ENCODE assay signal across 12 cellular contexts in genomic region chr21:43937898-43938309, GRCh38.
DNase-seq lines count a peak whose midpoint lies in the region; ATAC-seq, FAIRE-seq and TF ChIP-seq lines count a peak whose summit lies in the region.
"Had no signal": no experiment of that assay in that cellular context is flagged by ENCODE, and none has a peak within 500 bp of the region (broad histone marks: within the 10 kb centered on the region; RNA-seq: fewer than 3 reads in every experiment).

No MANE protein-coding gene starts in this region.

- POLR2A ChIA-PET in HepG2 (lab: Yijun Ruan, JAX) = interaction anchor here (0.7 kb wide), 1 partner anchor 333 kb away, joined by 3 read pairs; no protein-coding TSS in a partner anchor

- ATAC-seq in HepG2 (no peak), right lobe of liver (no peak), gastrocnemius medialis (no peak)
- ATAC-seq: gastroesophageal sphincter had no signal

- peaks cover 14% of the 10 kb centered on the region for H3K79me2 ChIP-seq in HepG2 (ENCODE audit: insufficient read depth, low read length)

- CTCF ChIA-PET in HepG2 (lab: Yijun Ruan, JAX; ENCODE audit: low intra/inter-chr PET ratio, low total read pairs) = interaction anchor here (1.2 to 2.3 kb wide), 2 partner anchors 38 to 127 kb away, joined by 5 to 10 read pairs; no protein-coding TSS in a partner anchor
- CTCF ChIA-PET in Calu3 (lab: Charles Lee) = interaction anchor here (1.0 kb wide), 1 partner anchor 127 kb away, joined by 3 read pairs; no protein-coding TSS in a partner anchor

- no peak overlapping the region for H2AFZ ChIP-seq in HepG2 (ENCODE audit: low read length)

- H3K4me3 Mint-ChIP-seq in Calu3 (ENCODE audit: low read depth, unreplicated experiment) = no peak overlapping the region
- H3K4me3 Mint-ChIP-seq: HFFc6 had no signal

- in situ Hi-C loops in HepG2 (cut with HindIII; ENCODE audit: extremely low pct_ligation_motif_present, low pct_unique_long_range_greater_than_20kb) (loop anchor here (5.0 kb wide), 1 partner anchor 126 kb away; no protein-coding TSS in a partner anchor), gastrocnemius medialis (cut with MboI; ENCODE audit: low sequenced_read_pairs in 4 of 4) (loop anchor here in 1 of 4 donors (25.0 kb wide), 1 partner anchor 101 kb away; no protein-coding TSS in a partner anchor)

- H3K4me1 ChIP-seq in HepG2 (ENCODE audit: insufficient read depth, low read length) = peaks cover 54% of the 10 kb centered on the region
- peaks cover 0 to 21% (median 0%) of the 10 kb centered on the region in 4 donors for H3K4me1 ChIP-seq in right lobe of liver
- H3K4me1 ChIP-seq in Peyer's patch = peaks cover 0 to 32% (median 4%) of the 10 kb centered on the region in 4 donors
- peaks cover 36 to 65% of the 10 kb centered on the region in 2 donors for H3K4me1 ChIP-seq in gastrocnemius medialis

- H3K4me3 ChIP-seq in HepG2 (replicated peaks in 1 of 3; ENCODE audit: insufficient read depth in 1 of 3, low read depth in 2 of 3, low read length in 3 of 3) = no peak overlapping the region; a peak in 1 of 6 replicates
- no peak overlapping the region for H3K4me3 ChIP-seq in right lobe of liver
- no peak overlapping the region for H3K4me3 ChIP-seq in Peyer's patch
- H3K4me3 ChIP-seq in gastrocnemius medialis = no peak overlapping the region

- peaks cover 17% of the 10 kb centered on the region; the same call in 1 of the 2 replicates for H4K20me1 ChIP-seq in HepG2 (ENCODE audit: insufficient read depth, low read length)

- intact Hi-C loops in HepG2 (cut with micrococcal nuclease; ENCODE audit: unreplicated experiment) = loop anchor here (2.0 kb wide), 2 partner anchors 111 to 127 kb away; no protein-coding TSS in a partner anchor
- intact Hi-C loops in right lobe of liver (cut with DNase I) = no loop called here
- intact Hi-C loops in gastrocnemius medialis (cut with DNase I; ENCODE audit: low total_unique reads) = loop anchor here (2.0 kb wide), 2 partner anchors 73 to 127 kb away; partner anchors contain the start of gene AGPAT3
- intact Hi-C loops in Calu3 (cut with micrococcal nuclease; ENCODE audit: unreplicated experiment) = loop anchor here (2.0 kb wide), 1 partner anchor 71 kb away; no protein-coding TSS in a partner anchor

- no peak for TF ChIP-seq RAD21 in HepG2 (CRISPR knock-in tag; IDR thresholded peaks at IDR 0.05)

- TF ChIP-seq CTCF in HepG2 (CRISPR knock-in tag; IDR thresholded peaks at IDR 0.05) = no peak
- TF ChIP-seq CTCF in right lobe of liver (IDR thresholded peaks at IDR 0.05) = no peak
- no peak for TF ChIP-seq CTCF in Peyer's patch (IDR thresholded peaks at IDR 0.05)
- no peak for TF ChIP-seq CTCF in gastrocnemius medialis (IDR thresholded peaks at IDR 0.05 in 4 of 5, conservative IDR thresholded peaks at IDR 0.05 in 1 of 5)
- TF ChIP-seq CTCF in Calu3 (IDR thresholded peaks at IDR 0.05; ENCODE audit: unreplicated experiment) = no peak

- no peaks in the 10 kb centered on the region for H3K9me3 Mint-ChIP-seq in Calu3 (ENCODE audit: low read depth, unreplicated experiment)
- H3K9me3 Mint-ChIP-seq: HFFc6; T-helper 1 cell treated with Interleukin-12 subunit alpha and Interleukin-12 subunit beta and Interleukin-4 antibody, amounts not matched to agents 30 μg/mL and 1 μg/mL, for 36 hours had no signal

- no peak overlapping the region for H3K4me2 ChIP-seq in HepG2 (ENCODE audit: low read depth, low read length)

- H3K36me3 ChIP-seq in HepG2 (replicated peaks in 1 of 2; ENCODE audit: control insufficient read depth in 1 of 2, insufficient read depth in 2 of 2, low read length in 2 of 2) (peaks cover 0 to 12% of the 10 kb centered on the region in 2 experiments; a peak in 3 of 5 replicates), right lobe of liver (no peaks in the 10 kb centered on the region), Peyer's patch (peaks cover 0 to 19% (median 0%) of the 10 kb centered on the region in 3 donors), gastrocnemius medialis (no peaks in the 10 kb centered on the region)

- no peak overlapping the region for H3K27ac Mint-ChIP-seq in Calu3 (ENCODE audit: unreplicated experiment)
- H3K27ac Mint-ChIP-seq: HFFc6; T-helper 1 cell treated with Interleukin-12 subunit alpha and Interleukin-12 subunit beta and Interleukin-4 antibody, amounts not matched to agents 30 μg/mL and 1 μg/mL, for 36 hours had no signal

- no peaks in the 10 kb centered on the region for H3K27me3 ChIP-seq in HepG2 (ENCODE audit: control insufficient read depth in 1 of 2, insufficient read depth in 2 of 2, low read length in 2 of 2)
- no peaks in the 10 kb centered on the region for H3K27me3 ChIP-seq in right lobe of liver
- H3K27me3 ChIP-seq in Peyer's patch = no peaks in the 10 kb centered on the region
- H3K27me3 ChIP-seq in gastrocnemius medialis = no peaks in the 10 kb centered on the region
- H3K27me3 ChIP-seq: gastroesophageal sphincter had no signal

- TF ChIP-seq EP300 in HepG2 (IDR thresholded peaks at IDR 0.05; ENCODE audit: low read depth in 2 of 2, low read length in 2 of 2) (no peak), HepG2 (CRISPR knock-in tag; IDR thresholded peaks at IDR 0.05; ENCODE audit: borderline replicate concordance) (no peak)

- TF ChIP-seq POLR2A in HepG2 (IDR thresholded peaks at IDR 0.05; ENCODE audit: insufficient read depth in 1 of 2, low read depth in 2 of 2, low read length in 2 of 2) (no peak), right lobe of liver (IDR thresholded peaks at IDR 0.05) (no peak), GM19193 (IDR thresholded peaks at IDR 0.05; ENCODE audit: extremely low read depth, insufficient read depth, insufficient read length) (peak; percentile 37), Peyer's patch (IDR thresholded peaks at IDR 0.05) (no peak), gastrocnemius medialis (IDR thresholded peaks at IDR 0.05) (no peak)

- DNase-seq in HepG2 (ENCODE audit: low spot score) (no peak), right lobe of liver (no peak), Peyer's patch (peak in 2 of 3 donors; percentile 76 to 77), gastrocnemius medialis (no peak), AG08395 (ENCODE audit: low spot score) (no peak), middle frontal gyrus (ENCODE audit: extremely low spot score, low spot score) (no peak), Calu3 (no peak)
- DNase-seq: HFFc6, NCI-H187 treated with DMSO at 0.1 percent for 48 hours had no signal

- H3K27me3 Mint-ChIP-seq in Calu3 (ENCODE audit: unreplicated experiment) = no peaks in the 10 kb centered on the region

- no peak overlapping the region for H3K9ac ChIP-seq in HepG2 (ENCODE audit: insufficient read depth, low read depth, low read length)

- H3K27ac ChIP-seq in HepG2 (ENCODE audit: extremely low read length, insufficient read depth, low read length) (peak overlapping the region; percentile 75), right lobe of liver (no peak overlapping the region), Peyer's patch (no peak overlapping the region), gastrocnemius medialis (peak overlapping the region; percentile 70 to 98 (median 85))

- 96% methylated on average over 6 of the region's 6 CpGs for WGBS in HepG2 (ENCODE audit: low lambda C conversion rate)
- WGBS in right lobe of liver (ENCODE audit: insufficient coverage, low coverage, low lambda C conversion rate, missing lambda C conversion rate) = 91% methylated on average over 4 of the region's 6 CpGs

- BruUV-seq in HepG2 (replicated peaks; lab: Mats Ljungman, UMichigan) (no TSS peak), Calu3 (replicated peaks; lab: Mats Ljungman, UMichigan) (no TSS peak)

- no peaks in the 10 kb centered on the region for H3K9me3 ChIP-seq in HepG2 (ENCODE audit: low read length)
- H3K9me3 ChIP-seq in right lobe of liver = no peaks in the 10 kb centered on the region
- H3K9me3 ChIP-seq in Peyer's patch = no peaks in the 10 kb centered on the region
- no peaks in the 10 kb centered on the region for H3K9me3 ChIP-seq in gastrocnemius medialis
- H3K9me3 ChIP-seq: gastroesophageal sphincter had no signal

- no peaks in the 10 kb centered on the region for H3K4me1 Mint-ChIP-seq in Calu3 (ENCODE audit: low read depth, unreplicated experiment)

- peaks cover 17% of the 10 kb centered on the region for H3K36me3 Mint-ChIP-seq in Calu3 (ENCODE audit: insufficient read depth, unreplicated experiment)

- FAIRE-seq in HepG2 (lab: Jason Lieb, UNC) = no peak

TF ChIP-seq in HepG2, 621 proteins besides CTCF, POLR2A, EP300 and RAD21 (continues in another document):
- TF ChIP-seq ZNF782 (CRISPR knock-in tag; IDR thresholded peaks at IDR 0.05; ENCODE audit: borderline replicate concordance) = no peak
- no peak for TF ChIP-seq GPN1 (CRISPR knock-in tag; IDR thresholded peaks at IDR 0.05; ENCODE audit: borderline replicate concordance)
- no peak for TF ChIP-seq MNT (IDR thresholded peaks at IDR 0.05)
- TF ChIP-seq ZMAT3 (CRISPR knock-in tag; conservative IDR thresholded peaks at IDR 0.05) = no peak
- no peak for TF ChIP-seq ZNF335 (CRISPR knock-in tag; IDR thresholded peaks at IDR 0.05)
- no peak for TF ChIP-seq SPEN (CRISPR knock-in tag; IDR thresholded peaks at IDR 0.05; ENCODE audit: low read depth)
- no peak for TF ChIP-seq RXRB (CRISPR knock-in tag; IDR thresholded peaks at IDR 0.05; ENCODE audit: borderline replicate concordance)

Comparison
In these comparisons a context has a peak if more than half of its experiments do, and no peak if none do; other contexts are left out.
1. H3K27ac ChIP-seq: peak in HepG2 (single experiment) and gastrocnemius medialis (4 of 4); none in right lobe of liver (0 of 3) and Peyer's patch (0 of 4).
2. intact Hi-C loops: an anchor here in HepG2 (2.0 kb wide), gastrocnemius medialis (2.0 kb wide) and Calu3 (2.0 kb wide); none called in right lobe of liver.
3. DNase-seq: peak in Peyer's patch (2 of 3); none in HepG2 (single experiment), right lobe of liver (0 of 3), gastrocnemius medialis (0 of 2), AG08395 (single experiment), middle frontal gyrus (single experiment) and Calu3 (single experiment).